ENCODE assay signal across 16 cellular contexts in the genomic region with DNA sequence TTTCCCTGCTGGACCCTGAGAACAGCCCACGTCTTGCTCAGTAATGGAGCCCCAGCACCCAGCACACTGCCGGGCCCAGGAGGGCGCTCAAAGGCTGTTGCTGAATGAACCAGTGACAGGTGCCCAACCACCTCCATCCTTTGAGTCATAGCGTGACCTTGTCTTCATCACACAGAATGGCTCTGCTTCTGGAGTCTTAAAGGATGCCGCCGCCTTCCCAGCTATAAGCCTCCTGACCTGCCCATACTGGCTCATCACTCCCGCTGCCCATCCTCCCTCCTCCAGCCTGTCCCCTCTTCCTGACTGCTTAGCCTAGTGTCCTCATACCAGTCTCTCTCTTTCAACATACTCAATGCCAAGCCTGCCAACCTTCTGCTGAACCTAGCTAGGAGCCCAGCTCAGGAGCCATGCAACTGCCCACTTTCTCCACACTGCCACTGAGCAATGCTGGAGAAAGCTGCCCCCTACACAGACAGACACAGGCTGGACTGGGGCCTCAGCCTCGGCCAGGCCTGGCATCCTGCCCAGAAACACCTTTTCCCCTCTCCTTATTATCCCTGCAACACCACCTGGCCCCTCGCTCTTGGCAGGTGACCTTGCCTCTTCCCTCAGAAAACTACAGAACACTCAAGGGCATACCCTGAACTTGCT.
DNase-seq lines count a peak whose midpoint lies in the region; ATAC-seq and TF ChIP-seq lines count a peak whose summit lies in the region.
"Had no signal": no experiment of that assay in that cellular context is flagged by ENCODE, and none has a peak within 500 bp of the region (broad histone marks: within the 10 kb centered on the region; RNA-seq: fewer than 3 reads in every experiment).

No MANE protein-coding gene starts in this region.

- no peak overlapping the region for H3K4me3 Mint-ChIP-seq in stimulated activated naive CD8-positive, alpha-beta T cell treated with anti-CD3 and anti-CD28 coated beads, Interleukin-15, amount 100 ng/mL, for 72 hours
- no peak overlapping the region for H3K4me3 Mint-ChIP-seq in nephron progenitor cell
- H3K4me3 Mint-ChIP-seq: activated naive CD8-positive, alpha-beta T cell treated with anti-CD3 and anti-CD28 coated beads for 36 hours had no signal

- in situ Hi-C loops in GM13977 (cut with MboI; ENCODE audit: low pct_unique_long_range_greater_than_20kb, low sequenced_read_pairs, unreplicated experiment): no loop called here

- H3K27ac Mint-ChIP-seq in stimulated activated naive CD8-positive, alpha-beta T cell treated with anti-CD3 and anti-CD28 coated beads, Interleukin-15, amount 100 ng/mL, for 72 hours: no peak overlapping the region
- no peak overlapping the region for H3K27ac Mint-ChIP-seq in nephron progenitor cell
- H3K27ac Mint-ChIP-seq: activated naive CD8-positive, alpha-beta T cell treated with anti-CD3 and anti-CD28 coated beads for 36 hours had no signal

- no peak overlapping the region for H3K4me3 ChIP-seq in epithelial cell of esophagus (ENCODE audit: low read length)
- H3K4me3 ChIP-seq: vagina had no signal

- DNase-seq in stimulated activated naive CD8-positive, alpha-beta T cell treated with anti-CD3 and anti-CD28 coated beads, Interleukin-15, amount 100 ng/mL, for 72 hours: no peak
- DNase-seq in stimulated activated naive CD8-positive, alpha-beta T cell treated with anti-CD3 and anti-CD28 coated beads, Interleukin-15, Interleukin-2, amounts not matched to agents 100 U/mL and 50 U/mL, for 24 hours: no peak
- DNase-seq in NCI-H2196 (lab: John Stamatoyannopoulos, UW; ENCODE audit: unreplicated experiment) (peak; percentile 51), epithelial cell of esophagus (ENCODE audit: low read depth) (peak; percentile 21), GM13977 (ENCODE audit: low spot score) (no peak), cerebellar nuclear complex (lab: John Stamatoyannopoulos, UW) (no peak), nephron progenitor cell (no peak)
- DNase-seq: activated CD4-positive, alpha-beta T cell treated with anti-CD3 and anti-CD28 coated beads for 1 hour; activated naive CD8-positive, alpha-beta T cell treated with anti-CD3 and anti-CD28 coated beads for 36 hours; effector CD8-positive, alpha-beta T cell; Kasumi-1; left ventricle myocardium superior; NCI-H1694; Right ventricle myocardium superior had no signal

- no peaks in the 10 kb centered on the region for H3K9me3 Mint-ChIP-seq in stimulated activated naive CD8-positive, alpha-beta T cell treated with anti-CD3 and anti-CD28 coated beads, Interleukin-15, amount 100 ng/mL, for 72 hours
- no peaks in the 10 kb centered on the region for H3K9me3 Mint-ChIP-seq in nephron progenitor cell
- H3K9me3 Mint-ChIP-seq: activated naive CD8-positive, alpha-beta T cell treated with anti-CD3 and anti-CD28 coated beads for 36 hours had no signal

- peak; percentile 35 for ATAC-seq in stimulated activated naive CD8-positive, alpha-beta T cell treated with anti-CD3 and anti-CD28 coated beads, Interleukin-15, amount 100 ng/mL, for 72 hours
- no peak for ATAC-seq in stimulated activated naive CD8-positive, alpha-beta T cell treated with anti-CD3 and anti-CD28 coated beads, Interleukin-15, Interleukin-2, amounts not matched to agents 100 U/mL and 50 U/mL, for 24 hours
- ATAC-seq in HG03045 (IDR thresholded peaks at IDR 0.05; ENCODE audit: unreplicated experiment): no peak
- ATAC-seq: left ventricle myocardium superior had no signal

- no peaks in the 10 kb centered on the region for H3K27me3 Mint-ChIP-seq in stimulated activated naive CD8-positive, alpha-beta T cell treated with anti-CD3 and anti-CD28 coated beads, Interleukin-15, amount 100 ng/mL, for 72 hours
- peaks cover 9% of the 10 kb centered on the region for H3K27me3 Mint-ChIP-seq in nephron progenitor cell (ENCODE audit: low read depth, poor library complexity)
- H3K27me3 Mint-ChIP-seq: activated naive CD8-positive, alpha-beta T cell treated with anti-CD3 and anti-CD28 coated beads for 36 hours had no signal

- peaks cover 28% of the 10 kb centered on the region for H3K4me1 Mint-ChIP-seq in stimulated activated naive CD8-positive, alpha-beta T cell treated with anti-CD3 and anti-CD28 coated beads, Interleukin-15, amount 100 ng/mL, for 72 hours
- H3K4me1 Mint-ChIP-seq in nephron progenitor cell: peaks cover 14% of the 10 kb centered on the region

- no peaks in the 10 kb centered on the region for H3K36me3 Mint-ChIP-seq in nephron progenitor cell (ENCODE audit: low read depth)
- H3K36me3 Mint-ChIP-seq: activated naive CD8-positive, alpha-beta T cell treated with anti-CD3 and anti-CD28 coated beads for 36 hours had no signal

- TF ChIP-seq CTCF in epithelial cell of esophagus (IDR thresholded peaks at IDR 0.05; ENCODE audit: insufficient read depth, low read depth, low read length, missing control alignments) (no peak), GM13977 (IDR thresholded peaks at IDR 0.05; ENCODE audit: extremely low read depth, insufficient read depth, missing control alignments) (no peak), nephron progenitor cell (IDR thresholded peaks at IDR 0.05) (no peak)

Comparison
In these comparisons a context has a peak if more than half of its experiments do, and no peak if none do; other contexts are left out.
1. DNase-seq: peak in NCI-H2196 (single experiment) and epithelial cell of esophagus (single experiment); none in stimulated activated naive CD8-positive, alpha-beta T cell treated with anti-CD3 and anti-CD28 coated beads, Interleukin-15, amount 100 ng/mL, for 72 hours (0 of 2), stimulated activated naive CD8-positive, alpha-beta T cell treated with anti-CD3 and anti-CD28 coated beads, Interleukin-15, Interleukin-2, amounts not matched to agents 100 U/mL and 50 U/mL, for 24 hours (single experiment), GM13977 (single experiment), cerebellar nuclear complex (0 of 2) and nephron progenitor cell (single experiment).